Comparison of ENCODE assay signal across 28 cellular contexts in genomic region chr3:156600834-156601233, GRCh38.
"Had no signal": no experiment of that assay in that cellular context is flagged by ENCODE, and none has a peak within 500 bp of the region (broad histone marks: within the 10 kb centered on the region; RNA-seq: fewer than 3 reads in every experiment).

No MANE protein-coding gene starts in this region.

- ATAC-seq: psoas muscle; right cardiac atrium; stimulated activated effector memory CD8-positive, alpha-beta T cell treated with anti-CD3 and anti-CD28 coated beads, Interleukin-12 subunit alpha, Interleukin-12 subunit beta, amount 100 ng/mL, for 72 hours; stimulated activated naive B cell treated with anti-CD40 and anti-IgM and Interleukin-4, amounts not matched to agents 10 μg/mL and 1 μg/mL and 100 μg/mL, for 72 hours had no signal

- H3K36me3 ChIP-seq: neural progenitor cell, ovary, right lobe of liver, sigmoid colon, stomach, thoracic aorta, thyroid gland, tibial nerve, upper lobe of left lung, vagina had no signal

- H2AFZ ChIP-seq: neural progenitor cell, parathyroid adenoma had no signal

- DNase-seq: occipital lobe; ovary; posterior cingulate gyrus; psoas muscle; right cardiac atrium; right lobe of liver; sigmoid colon; small intestine; stimulated activated CD4-positive, alpha-beta T cell treated with anti-CD3 and anti-CD28 coated beads, Interleukin-15, amount 100 ng/mL, for 24 hours; stimulated activated CD4-positive, alpha-beta T cell treated with anti-CD3 and anti-CD28 coated beads, Interleukin-2, amount 100 ng/mL, for 24 hours; stimulated activated CD4-positive, alpha-beta T cell treated with anti-CD3 and anti-CD28 coated beads, Interleukin-2, amount 100 ng/mL, for 48 hours; stimulated activated CD4-positive, alpha-beta T cell treated with anti-CD3 and anti-CD28 coated beads, Interleukin-4, amount 100 ng/mL, for 24 hours; stimulated activated naive B cell treated with anti-CD40 and anti-IgM and Interleukin-4, amounts not matched to agents 10 μg/mL and 1 μg/mL and 100 μg/mL, for 72 hours; stimulated activated naive CD4-positive, alpha-beta T cell treated with Interleukin-2 at 50 U/mL for 16 hours; stomach; thyroid gland; trophoblast cell; upper lobe of left lung had no signal

- H3K4me3 ChIP-seq: neural progenitor cell, ovary, psoas muscle, right lobe of liver, sigmoid colon, stomach, thoracic aorta, thyroid gland, tibial nerve, upper lobe of left lung, vagina had no signal

- H3K27ac ChIP-seq: neural progenitor cell, ovary, parathyroid adenoma, psoas muscle, right lobe of liver, sigmoid colon, stomach, thoracic aorta, thyroid gland, tibial nerve, upper lobe of left lung, vagina had no signal

- H3K9me3 Mint-ChIP-seq: nephron; neural progenitor cell; stimulated activated effector memory CD8-positive, alpha-beta T cell treated with anti-CD3 and anti-CD28 coated beads, Interleukin-12 subunit alpha, Interleukin-12 subunit beta, amount 100 ng/mL, for 72 hours; stimulated activated naive CD8-positive, alpha-beta T cell treated with anti-CD3 and anti-CD28 coated beads, Interleukin-15, Interleukin-2, amounts not matched to agents 100 ng/mL and 50 ng/mL, for 24 hours had no signal

- H3K9ac ChIP-seq: neural progenitor cell, parathyroid adenoma had no signal

- H3K9me3 ChIP-seq: ovary, psoas muscle, right lobe of liver, sigmoid colon, stomach, thoracic aorta, thyroid gland, tibial nerve, upper lobe of left lung, vagina had no signal

- FAIRE-seq: small intestine, urothelium cell line had no signal

- H3K27me3 ChIP-seq: neural progenitor cell, ovary, right lobe of liver, sigmoid colon, stomach, thyroid gland, tibial nerve, upper lobe of left lung, vagina had no signal

- H3K4me2 ChIP-seq: neural progenitor cell had no signal

- H3K27ac Mint-ChIP-seq: nephron; neural progenitor cell; progenitor cell of endocrine pancreas; stimulated activated effector memory CD8-positive, alpha-beta T cell treated with anti-CD3 and anti-CD28 coated beads, Interleukin-12 subunit alpha, Interleukin-12 subunit beta, amount 100 ng/mL, for 72 hours; stimulated activated naive B cell treated with anti-CD40 and anti-IgM and Interleukin-4, amounts not matched to agents 10 μg/mL and 1 μg/mL and 100 μg/mL, for 72 hours; stimulated activated naive CD8-positive, alpha-beta T cell treated with anti-CD3 and anti-CD28 coated beads, Interleukin-15, Interleukin-2, amounts not matched to agents 100 ng/mL and 50 ng/mL, for 24 hours had no signal

- H3K4me3 Mint-ChIP-seq: nephron; neural progenitor cell; stimulated activated effector memory CD8-positive, alpha-beta T cell treated with anti-CD3 and anti-CD28 coated beads, Interleukin-12 subunit alpha, Interleukin-12 subunit beta, amount 100 ng/mL, for 72 hours; stimulated activated naive B cell treated with anti-CD40 and anti-IgM and Interleukin-4, amounts not matched to agents 10 μg/mL and 1 μg/mL and 100 μg/mL, for 72 hours; stimulated activated naive CD8-positive, alpha-beta T cell treated with anti-CD3 and anti-CD28 coated beads, Interleukin-15, Interleukin-2, amounts not matched to agents 100 ng/mL and 50 ng/mL, for 24 hours had no signal

- H3K27me3 Mint-ChIP-seq: progenitor cell of endocrine pancreas had no signal

- H3K36me3 Mint-ChIP-seq: neural progenitor cell; stimulated activated effector memory CD8-positive, alpha-beta T cell treated with anti-CD3 and anti-CD28 coated beads, Interleukin-12 subunit alpha, Interleukin-12 subunit beta, amount 100 ng/mL, for 72 hours; stimulated activated naive B cell treated with anti-CD40 and anti-IgM and Interleukin-4, amounts not matched to agents 10 μg/mL and 1 μg/mL and 100 μg/mL, for 72 hours had no signal

- H3K79me2 ChIP-seq: parathyroid adenoma had no signal

- H3K4me1 ChIP-seq: parathyroid adenoma, right lobe of liver had no signal
